Comparison of ENCODE assay signal across 8 cellular contexts in the genomic region with DNA sequence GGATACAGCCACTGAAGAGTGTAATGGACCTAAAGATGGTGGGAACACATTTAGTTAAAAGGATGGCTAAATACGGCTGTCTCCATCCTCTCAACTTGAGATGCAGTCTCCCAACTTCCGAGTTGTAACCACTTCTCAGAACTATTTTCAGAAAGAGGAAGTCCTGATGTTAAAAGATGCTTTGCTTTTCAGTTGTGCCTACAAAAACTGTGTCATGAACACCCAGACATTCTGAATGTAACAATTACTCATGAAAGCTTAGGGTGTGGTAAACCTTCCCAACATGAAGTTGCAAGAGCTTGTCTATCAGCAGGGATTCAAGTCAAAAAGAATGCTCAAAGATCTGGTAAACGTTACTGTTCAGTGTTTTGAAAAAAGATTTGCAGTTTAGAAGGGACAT.
DNase-seq lines count a peak whose midpoint lies in the region; ATAC-seq and TF ChIP-seq lines count a peak whose summit lies in the region.

No MANE protein-coding gene starts in this region.

- POLR2A ChIA-PET in activated CD8-positive, alpha-beta T cell treated with anti-CD3 and anti-CD28 coated beads, Interleukin-2, amount 10 ng/mL, durations not matched to agents 7 days and 5 days (lab: Charles Lee): interaction anchor here (1.8 kb wide), 1 partner anchor 34 kb away, joined by 6 read pairs; no protein-coding TSS in a partner anchor

- H3K27ac Mint-ChIP-seq in CD14-positive monocyte: peak overlapping the region; percentile 89 to 97 (median 94)
- H3K27ac Mint-ChIP-seq in activated CD8-positive, alpha-beta T cell treated with anti-CD3 and anti-CD28 coated beads, Interleukin-2, amount 10 ng/mL, durations not matched to agents 7 days and 5 days: peak overlapping the region; percentile 96

- peaks cover 0 to 2% (median 0%) of the 10 kb centered on the region in 3 donors for H3K27me3 Mint-ChIP-seq in CD14-positive monocyte (ENCODE audit: low read depth in 3 of 3)
- H3K27me3 Mint-ChIP-seq in activated CD8-positive, alpha-beta T cell treated with anti-CD3 and anti-CD28 coated beads, Interleukin-2, amount 10 ng/mL, durations not matched to agents 7 days and 5 days (ENCODE audit: low read depth): no peaks in the 10 kb centered on the region

- DNase-seq in CD14-positive monocyte (ENCODE audit: low spot score) (peak; percentile 56), DMS153 (lab: John Stamatoyannopoulos, UW) (no peak), NCI-H82 (lab: John Stamatoyannopoulos, UW) (no peak), 8988T (no peak)
- DNase-seq in activated CD8-positive, alpha-beta T cell treated with anti-CD3 and anti-CD28 coated beads, Interleukin-2, amount 10 ng/mL, durations not matched to agents 7 days and 5 days: no peak
- no peak for DNase-seq in activated CD4-positive, alpha-beta T cell treated with anti-CD3 and anti-CD28 coated beads, Interleukin-2, amount 50 U/mL, for 1 hour

- H3K36me3 Mint-ChIP-seq in CD14-positive monocyte: peaks cover 36 to 38% of the 10 kb centered on the region in 2 donors
- H3K36me3 Mint-ChIP-seq in activated CD8-positive, alpha-beta T cell treated with anti-CD3 and anti-CD28 coated beads, Interleukin-2, amount 10 ng/mL, durations not matched to agents 7 days and 5 days (ENCODE audit: low read depth): peaks cover 79% of the 10 kb centered on the region

- CTCF ChIA-PET in activated CD8-positive, alpha-beta T cell treated with anti-CD3 and anti-CD28 coated beads, Interleukin-2, amount 10 ng/mL, durations not matched to agents 7 days and 5 days (lab: Charles Lee): interaction anchor here (1.7 to 2.1 kb wide), 2 partner anchors 33 to 49 kb away, joined by 4 to 9 read pairs; no protein-coding TSS in a partner anchor

- TF ChIP-seq CTCF in CD14-positive monocyte (IDR thresholded peaks at IDR 0.05): no peak

- ATAC-seq in GM19351 (IDR thresholded peaks at IDR 0.05; ENCODE audit: unreplicated experiment) (peak; percentile 95), HG03175 (IDR thresholded peaks at IDR 0.05; ENCODE audit: unreplicated experiment) (peak; percentile 95)
- peak; percentile 62 for ATAC-seq in activated CD8-positive, alpha-beta T cell treated with anti-CD3 and anti-CD28 coated beads, Interleukin-2, amount 10 ng/mL, durations not matched to agents 7 days and 5 days

- H3K9me3 Mint-ChIP-seq in CD14-positive monocyte: no peaks in the 10 kb centered on the region
- no peaks in the 10 kb centered on the region for H3K9me3 Mint-ChIP-seq in activated CD8-positive, alpha-beta T cell treated with anti-CD3 and anti-CD28 coated beads, Interleukin-2, amount 10 ng/mL, durations not matched to agents 7 days and 5 days (ENCODE audit: insufficient read depth)

- intact Hi-C loops in CD14-positive monocyte (cut with micrococcal nuclease): loop anchor here in 1 of 2 donors (10.0 kb wide), 1 partner anchor 50 kb away; no protein-coding TSS in a partner anchor

- H3K4me3 Mint-ChIP-seq in CD14-positive monocyte: peak overlapping the region; percentile 39 to 71
- peak overlapping the region; percentile 71 for H3K4me3 Mint-ChIP-seq in activated CD8-positive, alpha-beta T cell treated with anti-CD3 and anti-CD28 coated beads, Interleukin-2, amount 10 ng/mL, durations not matched to agents 7 days and 5 days

- peaks cover 63% of the 10 kb centered on the region for H3K4me1 Mint-ChIP-seq in CD14-positive monocyte
- peaks cover 75% of the 10 kb centered on the region for H3K4me1 Mint-ChIP-seq in activated CD8-positive, alpha-beta T cell treated with anti-CD3 and anti-CD28 coated beads, Interleukin-2, amount 10 ng/mL, durations not matched to agents 7 days and 5 days (ENCODE audit: low read depth)
